Comparison of ENCODE assay signal across 7 cellular contexts in the genomic region with DNA sequence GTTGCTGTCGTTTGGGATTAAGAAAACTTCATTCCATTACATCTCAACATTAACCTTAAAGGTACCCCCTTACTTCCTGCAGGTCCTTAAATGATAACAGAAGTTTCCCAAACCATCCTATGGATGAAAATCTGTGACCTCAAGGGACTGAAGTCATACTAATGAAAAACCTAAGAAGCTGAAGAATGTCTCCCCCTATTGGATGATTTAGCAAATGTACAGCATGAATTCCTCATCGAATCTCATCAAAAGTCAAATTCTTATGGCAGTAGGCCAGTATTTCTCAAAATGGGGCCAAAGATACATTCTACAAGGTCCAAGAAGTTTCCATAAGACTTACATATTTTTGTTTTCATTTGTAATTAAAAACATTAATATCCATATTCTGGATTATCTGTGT. TPM values are rescaled to one million over a fixed set of nuclear protein-coding genes. Genes with fewer than 3 reads are reported as not detected.
DNase-seq lines count a peak whose midpoint lies in the region; ATAC-seq and TF ChIP-seq lines count a peak whose summit lies in the region.

No MANE protein-coding gene starts in this region.

- TF ChIP-seq CTCF in GM12874 (IDR thresholded peaks at IDR 0.05; ENCODE audit: insufficient read depth, low read depth, low read length) (peak; percentile 37; the same call in 1 of the 2 replicates), endothelial cell (IDR thresholded peaks at IDR 0.05; ENCODE audit: unreplicated experiment) (peak; percentile 73)

- no peaks in the 10 kb centered on the region for H3K4me1 Mint-ChIP-seq in endothelial cell (ENCODE audit: unreplicated experiment)

- DNase-seq in NCI-H460 (ENCODE audit: extremely low read depth, low read depth), result peak; percentile 30
- no peak for DNase-seq in endothelial cell (ENCODE audit: low spot score)
- peak; percentile 26 for DNase-seq in renal cortical epithelial cell (ENCODE audit: low read depth)
- DNase-seq in HuH-7.5 (ENCODE audit: low spot score), result no peak

- H3K27ac Mint-ChIP-seq in endothelial cell (ENCODE audit: unreplicated experiment), result no peak overlapping the region

- no peaks in the 10 kb centered on the region for H3K9me3 Mint-ChIP-seq in endothelial cell (ENCODE audit: unreplicated experiment)

- no peaks in the 10 kb centered on the region for H3K27me3 Mint-ChIP-seq in endothelial cell (ENCODE audit: unreplicated experiment)

- no peak for ATAC-seq in GM21619 (IDR thresholded peaks at IDR 0.05; ENCODE audit: unreplicated experiment)
- no peak for ATAC-seq in GM18907 (IDR thresholded peaks at IDR 0.05; ENCODE audit: unreplicated experiment)

- peaks cover 12% of the 10 kb centered on the region for H3K36me3 Mint-ChIP-seq in endothelial cell (ENCODE audit: low read depth, unreplicated experiment)

- H3K4me3 Mint-ChIP-seq in endothelial cell (ENCODE audit: unreplicated experiment), result no peak overlapping the region

RNA-seq across cellular contexts. Expression of a gene that starts 13.5 kb away (rescaled TPM):
- total RNA-seq in NCI-H460 (2014; rRNA removed; shearing (Covaris generic)), result 51.1 and 62.8 TPM in 2 replicates
- polyA plus RNA-seq in NCI-H460 (2014; cell fraction: nucleus; rRNA removed), result 65.3 and 76.6 TPM in 2 replicates
- total RNA-seq in endothelial cell (ENCODE audit: unreplicated experiment), result 24.0 TPM
- total RNA-seq in renal cortical epithelial cell, result 39.1 and 48.5 TPM in 2 replicates

RNA-seq across cellular contexts. Expression of a gene that starts 13.5 kb away (rescaled TPM):
- total RNA-seq in NCI-H460 (2014; rRNA removed; shearing (Covaris generic)), result 30.5 and 32.8 TPM in 2 replicates
- 9.4 and 10.3 TPM in 2 replicates for polyA plus RNA-seq in NCI-H460 (2014; cell fraction: nucleus; rRNA removed)
- total RNA-seq in endothelial cell (ENCODE audit: unreplicated experiment) (5.2 TPM), renal cortical epithelial cell (13.3 and 18.9 TPM in 2 replicates)

RNA-seq across cellular contexts. Expression of a gene that starts 26.7 kb away (rescaled TPM):
- 0.06 and 0.40 TPM in 2 replicates for total RNA-seq in NCI-H460 (2014; rRNA removed; shearing (Covaris generic))
- 0.18 and 0.24 TPM in 2 replicates for polyA plus RNA-seq in NCI-H460 (2014; cell fraction: nucleus; rRNA removed)
- 2.1 TPM for total RNA-seq in endothelial cell (ENCODE audit: unreplicated experiment)
- total RNA-seq in renal cortical epithelial cell, result 0.30 TPM in 1 of 2 replicates, not detected in the other

RNA-seq across cellular contexts. Expression of a gene that starts 46.0 kb away (rescaled TPM):
- total RNA-seq in NCI-H460 (2014; rRNA removed; shearing (Covaris generic)), result 0.05 TPM in 1 of 2 replicates, not detected in the other
- polyA plus RNA-seq in NCI-H460 (2014; cell fraction: nucleus; rRNA removed), result 0.70 and 1.1 TPM in 2 replicates
- total RNA-seq in endothelial cell (ENCODE audit: unreplicated experiment) (2.3 TPM), renal cortical epithelial cell (1.6 and 1.9 TPM in 2 replicates)

Comparison
In these comparisons a context has a peak if more than half of its experiments do, and no peak if none do; other contexts are left out.
1. DNase-seq: peak in NCI-H460 (single experiment) and renal cortical epithelial cell (single experiment); none in endothelial cell (single experiment) and HuH-7.5 (single experiment).